ENCODE assay signal across 1 cellular context in genomic region chr17:76140661-76141211, GRCh38.
TF ChIP-seq lines count a peak whose summit lies in the region.

No MANE protein-coding gene starts in this region.

TF ChIP-seq in H1, 55 proteins besides CTCF, POLR2A, EP300 and RAD21:
- TF ChIP-seq SP4 (IDR thresholded peaks at IDR 0.05; ENCODE audit: low read length) (no peak), SAP30 (IDR thresholded peaks at IDR 0.05; ENCODE audit: insufficient read depth, insufficient replicate concordance, low read length) (peak; percentile 63)
